In the genomic region with DNA sequence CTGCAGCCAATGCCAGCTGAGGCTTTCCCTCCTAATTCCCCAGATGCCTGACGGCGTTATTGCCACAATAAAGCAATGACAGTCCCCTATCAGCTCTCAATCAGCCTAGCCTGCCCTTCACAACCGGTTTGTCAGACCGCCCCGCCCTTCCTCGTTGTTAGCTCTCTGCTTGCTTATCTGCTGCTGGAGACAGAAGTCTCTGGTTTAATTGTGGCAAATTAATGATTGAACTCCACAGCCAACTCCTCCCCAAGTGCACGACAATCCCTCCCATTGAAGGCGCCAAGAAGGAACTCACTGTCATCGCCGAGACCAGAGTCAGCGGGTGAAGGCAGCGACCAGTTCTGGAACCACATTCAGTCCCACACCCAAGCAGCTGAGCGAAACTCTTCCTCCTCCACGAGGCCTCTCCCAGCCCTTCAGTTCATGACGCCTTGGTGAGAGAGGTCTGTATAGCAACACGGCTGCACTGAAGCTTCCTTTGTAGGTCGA, we compare ENCODE assay signal across 8 cellular contexts.
A peak's percentile ranks its signal among the peaks of the same experiment; 100 is the strongest.
DNase-seq lines count a peak whose midpoint lies in the region; ATAC-seq and TF ChIP-seq lines count a peak whose summit lies in the region.

No MANE protein-coding gene starts in this region.

- H3K9me2 ChIP-seq in SK-N-SH: no peaks in the 10 kb centered on the region

- ATAC-seq in GM18498 (IDR thresholded peaks at IDR 0.05; ENCODE audit: unreplicated experiment) (peak; percentile 62), HG02970 (IDR thresholded peaks at IDR 0.05; ENCODE audit: low FRiP score, unreplicated experiment) (peak; percentile 59)
- ATAC-seq in stimulated activated naive CD8-positive, alpha-beta T cell treated with anti-CD3 and anti-CD28 coated beads, Interleukin-15, Interleukin-2, amounts not matched to agents 100 U/mL and 50 U/mL, for 24 hours: peak; percentile 59

- TF ChIP-seq CTCF in SK-N-SH (IDR thresholded peaks at IDR 0.05) (no peak), epithelial cell of proximal tubule (conservative IDR thresholded peaks at IDR 0.05; ENCODE audit: low read depth, low read length) (no peak)

- H3K27me3 ChIP-seq in SK-N-SH (ENCODE audit: insufficient read depth): no peaks in the 10 kb centered on the region
- peaks cover 41% of the 10 kb centered on the region for H3K27me3 ChIP-seq in SJCRH30

- H3K4me1 ChIP-seq in SK-N-SH (ENCODE audit: control insufficient read depth in 1 of 2, insufficient read depth in 2 of 2, low read depth in 1 of 2, low read length in 1 of 2) (peaks cover 10 to 12% of the 10 kb centered on the region in 2 experiments; a peak in 2 of 4 replicates), SJCRH30 (no peaks in the 10 kb centered on the region)

- no peak overlapping the region for H3K9ac ChIP-seq in SK-N-SH

- CTCF ChIA-PET in SK-N-SH (lab: Yijun Ruan, JAX): interaction anchor here (0.9 to 2.1 kb wide), 12 partner anchors 8 to 431 kb away, joined by 3 to 13 read pairs (median 3); no protein-coding TSS in a partner anchor

- H3K36me3 ChIP-seq in SK-N-SH (replicated peaks in 1 of 2; ENCODE audit: control insufficient read depth in 1 of 2, insufficient read depth in 2 of 2, low read length in 1 of 2): no peaks in the 10 kb centered on the region
- H3K36me3 ChIP-seq in SJCRH30: no peaks in the 10 kb centered on the region

- no peak overlapping the region for H3K27ac ChIP-seq in SK-N-SH (ENCODE audit: low read depth in 2 of 2, low read length in 1 of 2)
- no peak overlapping the region for H3K27ac ChIP-seq in SJCRH30

- H4K20me1 ChIP-seq in SK-N-SH (ENCODE audit: insufficient read depth): no peaks in the 10 kb centered on the region

- H3K79me2 ChIP-seq in SK-N-SH (ENCODE audit: insufficient read depth): no peaks in the 10 kb centered on the region

- H3K9me3 ChIP-seq in SK-N-SH (no peaks in the 10 kb centered on the region), SJCRH30 (replicated peaks) (no peaks in the 10 kb centered on the region)

- H2AFZ ChIP-seq in SK-N-SH (ENCODE audit: low read depth): peak overlapping the region; percentile 50; the same call in 1 of the 2 replicates

- peak overlapping the region in 1 of 2 experiments; percentile 7; a peak in 1 of 4 replicates for H3K4me3 ChIP-seq in SK-N-SH (ENCODE audit: low read depth in 2 of 2, low read length in 1 of 2)
- peak overlapping the region; percentile 45 for H3K4me3 ChIP-seq in epithelial cell of proximal tubule (ENCODE audit: low read depth, low read length)
- no peak overlapping the region for H3K4me3 ChIP-seq in SJCRH30

- POLR2A ChIA-PET in SK-N-SH (lab: Yijun Ruan, JAX): interaction anchor here (0.6 kb wide), 1 partner anchor 25 kb away, joined by 3 read pairs; no protein-coding TSS in a partner anchor

- TF ChIP-seq EP300 in SK-N-SH (IDR thresholded peaks at IDR 0.05; ENCODE audit: borderline replicate concordance in 1 of 2, low read depth in 1 of 2, low read length in 1 of 2): no peak; a peak in 1 of 4 replicates

- TF ChIP-seq RAD21 in SK-N-SH (IDR thresholded peaks at IDR 0.05; ENCODE audit: low read length): no peak

- WGBS in SK-N-SH (ENCODE audit: low lambda C conversion rate): 12% methylated on average over 17 of the region's 17 CpGs

- DNase-seq in SK-N-SH: peak; percentile 80
- no peak for DNase-seq in epithelial cell of proximal tubule (ENCODE audit: low read depth)
- peak; percentile 12 for DNase-seq in stimulated activated naive CD8-positive, alpha-beta T cell treated with anti-CD3 and anti-CD28 coated beads, Interleukin-15, Interleukin-2, amounts not matched to agents 100 U/mL and 50 U/mL, for 24 hours
- DNase-seq in SJCRH30: no peak
- DNase-seq in putamen (ENCODE audit: low spot score): no peak
- DNase-seq in activated CD8-positive, alpha-beta memory T cell treated with anti-CD3 and anti-CD28 coated beads, Interleukin-2, amount 50 U/mL, for 48 hours: no peak

- H3K4me2 ChIP-seq in SK-N-SH: peak overlapping the region; percentile 32; the same call in 1 of the 2 replicates

- H3F3A ChIP-seq in SK-N-SH (replicated peaks; ENCODE audit: insufficient read depth): peaks cover 4% of the 10 kb centered on the region

TF ChIP-seq in SK-N-SH, 30 proteins besides CTCF, POLR2A, EP300 and RAD21 (continues in another document):
- TF ChIP-seq RFX5 (IDR thresholded peaks at IDR 0.05; ENCODE audit: low read length) (no peak), FOSL2 (IDR thresholded peaks at IDR 0.05; ENCODE audit: borderline replicate concordance, low read depth) (no peak), YY1 (IDR thresholded peaks at IDR 0.05; ENCODE audit: low read depth) (no peak), SIN3A (IDR thresholded peaks at IDR 0.05; ENCODE audit: borderline replicate concordance, low read depth, low read length) (no peak), RXRA (IDR thresholded peaks at IDR 0.05; ENCODE audit: borderline replicate concordance, low read depth) (no peak), TCF12 (IDR thresholded peaks at IDR 0.05) (no peak), SMC3 (IDR thresholded peaks at IDR 0.05; ENCODE audit: low read depth, low read length) (no peak; the same call in 1 of the 2 replicates), NFIC (IDR thresholded peaks at IDR 0.05; ENCODE audit: borderline replicate concordance) (no peak), JUND (IDR thresholded peaks at IDR 0.05) (no peak)
- TF ChIP-seq, protein P1, sequence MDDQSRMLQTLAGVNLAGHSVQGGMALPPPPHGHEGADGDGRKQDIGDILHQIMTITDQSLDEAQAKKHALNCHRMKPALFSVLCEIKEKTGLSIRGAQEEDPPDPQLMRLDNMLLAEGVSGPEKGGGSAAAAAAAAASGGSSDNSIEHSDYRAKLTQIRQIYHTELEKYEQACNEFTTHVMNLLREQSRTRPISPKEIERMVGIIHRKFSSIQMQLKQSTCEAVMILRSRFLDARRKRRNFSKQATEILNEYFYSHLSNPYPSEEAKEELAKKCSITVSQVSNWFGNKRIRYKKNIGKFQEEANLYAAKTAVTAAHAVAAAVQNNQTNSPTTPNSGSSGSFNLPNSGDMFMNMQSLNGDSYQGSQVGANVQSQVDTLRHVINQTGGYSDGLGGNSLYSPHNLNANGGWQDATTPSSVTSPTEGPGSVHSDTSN (IDR thresholded peaks at IDR 0.05): no peak
- TF ChIP-seq, protein P2, sequence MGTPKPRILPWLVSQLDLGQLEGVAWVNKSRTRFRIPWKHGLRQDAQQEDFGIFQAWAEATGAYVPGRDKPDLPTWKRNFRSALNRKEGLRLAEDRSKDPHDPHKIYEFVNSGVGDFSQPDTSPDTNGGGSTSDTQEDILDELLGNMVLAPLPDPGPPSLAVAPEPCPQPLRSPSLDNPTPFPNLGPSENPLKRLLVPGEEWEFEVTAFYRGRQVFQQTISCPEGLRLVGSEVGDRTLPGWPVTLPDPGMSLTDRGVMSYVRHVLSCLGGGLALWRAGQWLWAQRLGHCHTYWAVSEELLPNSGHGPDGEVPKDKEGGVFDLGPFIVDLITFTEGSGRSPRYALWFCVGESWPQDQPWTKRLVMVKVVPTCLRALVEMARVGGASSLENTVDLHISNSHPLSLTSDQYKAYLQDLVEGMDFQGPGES (IDR thresholded peaks at IDR 0.05; ENCODE audit: low read depth, low read length): no peak
- TF ChIP-seq, protein P3, sequence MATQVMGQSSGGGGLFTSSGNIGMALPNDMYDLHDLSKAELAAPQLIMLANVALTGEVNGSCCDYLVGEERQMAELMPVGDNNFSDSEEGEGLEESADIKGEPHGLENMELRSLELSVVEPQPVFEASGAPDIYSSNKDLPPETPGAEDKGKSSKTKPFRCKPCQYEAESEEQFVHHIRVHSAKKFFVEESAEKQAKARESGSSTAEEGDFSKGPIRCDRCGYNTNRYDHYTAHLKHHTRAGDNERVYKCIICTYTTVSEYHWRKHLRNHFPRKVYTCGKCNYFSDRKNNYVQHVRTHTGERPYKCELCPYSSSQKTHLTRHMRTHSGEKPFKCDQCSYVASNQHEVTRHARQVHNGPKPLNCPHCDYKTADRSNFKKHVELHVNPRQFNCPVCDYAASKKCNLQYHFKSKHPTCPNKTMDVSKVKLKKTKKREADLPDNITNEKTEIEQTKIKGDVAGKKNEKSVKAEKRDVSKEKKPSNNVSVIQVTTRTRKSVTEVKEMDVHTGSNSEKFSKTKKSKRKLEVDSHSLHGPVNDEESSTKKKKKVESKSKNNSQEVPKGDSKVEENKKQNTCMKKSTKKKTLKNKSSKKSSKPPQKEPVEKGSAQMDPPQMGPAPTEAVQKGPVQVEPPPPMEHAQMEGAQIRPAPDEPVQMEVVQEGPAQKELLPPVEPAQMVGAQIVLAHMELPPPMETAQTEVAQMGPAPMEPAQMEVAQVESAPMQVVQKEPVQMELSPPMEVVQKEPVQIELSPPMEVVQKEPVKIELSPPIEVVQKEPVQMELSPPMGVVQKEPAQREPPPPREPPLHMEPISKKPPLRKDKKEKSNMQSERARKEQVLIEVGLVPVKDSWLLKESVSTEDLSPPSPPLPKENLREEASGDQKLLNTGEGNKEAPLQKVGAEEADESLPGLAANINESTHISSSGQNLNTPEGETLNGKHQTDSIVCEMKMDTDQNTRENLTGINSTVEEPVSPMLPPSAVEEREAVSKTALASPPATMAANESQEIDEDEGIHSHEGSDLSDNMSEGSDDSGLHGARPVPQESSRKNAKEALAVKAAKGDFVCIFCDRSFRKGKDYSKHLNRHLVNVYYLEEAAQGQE (IDR thresholded peaks at IDR 0.05; ENCODE audit: low read depth, low read length): no peak
- TF ChIP-seq, protein P4, sequence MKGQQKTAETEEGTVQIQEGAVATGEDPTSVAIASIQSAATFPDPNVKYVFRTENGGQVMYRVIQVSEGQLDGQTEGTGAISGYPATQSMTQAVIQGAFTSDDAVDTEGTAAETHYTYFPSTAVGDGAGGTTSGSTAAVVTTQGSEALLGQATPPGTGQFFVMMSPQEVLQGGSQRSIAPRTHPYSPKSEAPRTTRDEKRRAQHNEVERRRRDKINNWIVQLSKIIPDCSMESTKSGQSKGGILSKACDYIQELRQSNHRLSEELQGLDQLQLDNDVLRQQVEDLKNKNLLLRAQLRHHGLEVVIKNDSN (IDR thresholded peaks at IDR 0.05; ENCODE audit: borderline replicate concordance, low read depth): no peak
- TF ChIP-seq, protein P5, sequence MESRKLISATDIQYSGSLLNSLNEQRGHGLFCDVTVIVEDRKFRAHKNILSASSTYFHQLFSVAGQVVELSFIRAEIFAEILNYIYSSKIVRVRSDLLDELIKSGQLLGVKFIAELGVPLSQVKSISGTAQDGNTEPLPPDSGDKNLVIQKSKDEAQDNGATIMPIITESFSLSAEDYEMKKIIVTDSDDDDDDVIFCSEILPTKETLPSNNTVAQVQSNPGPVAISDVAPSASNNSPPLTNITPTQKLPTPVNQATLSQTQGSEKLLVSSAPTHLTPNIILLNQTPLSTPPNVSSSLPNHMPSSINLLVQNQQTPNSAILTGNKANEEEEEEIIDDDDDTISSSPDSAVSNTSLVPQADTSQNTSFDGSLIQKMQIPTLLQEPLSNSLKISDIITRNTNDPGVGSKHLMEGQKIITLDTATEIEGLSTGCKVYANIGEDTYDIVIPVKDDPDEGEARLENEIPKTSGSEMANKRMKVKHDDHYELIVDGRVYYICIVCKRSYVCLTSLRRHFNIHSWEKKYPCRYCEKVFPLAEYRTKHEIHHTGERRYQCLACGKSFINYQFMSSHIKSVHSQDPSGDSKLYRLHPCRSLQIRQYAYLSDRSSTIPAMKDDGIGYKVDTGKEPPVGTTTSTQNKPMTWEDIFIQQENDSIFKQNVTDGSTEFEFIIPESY (IDR thresholded peaks at IDR 0.05; ENCODE audit: borderline replicate concordance, low read depth): no peak

Comparison
In these comparisons a context has a peak if more than half of its experiments do, and no peak if none do; other contexts are left out.
1. DNase-seq: peak in SK-N-SH (single experiment) and stimulated activated naive CD8-positive, alpha-beta T cell treated with anti-CD3 and anti-CD28 coated beads, Interleukin-15, Interleukin-2, amounts not matched to agents 100 U/mL and 50 U/mL, for 24 hours (single experiment); none in epithelial cell of proximal tubule (single experiment), SJCRH30 (0 of 2), putamen (single experiment) and activated CD8-positive, alpha-beta memory T cell treated with anti-CD3 and anti-CD28 coated beads, Interleukin-2, amount 50 U/mL, for 48 hours (single experiment).
2. Peak in every context shown above with its lines, with median percentiles within 50 percentile points of each other: ATAC-seq.